In the genomic region with DNA sequence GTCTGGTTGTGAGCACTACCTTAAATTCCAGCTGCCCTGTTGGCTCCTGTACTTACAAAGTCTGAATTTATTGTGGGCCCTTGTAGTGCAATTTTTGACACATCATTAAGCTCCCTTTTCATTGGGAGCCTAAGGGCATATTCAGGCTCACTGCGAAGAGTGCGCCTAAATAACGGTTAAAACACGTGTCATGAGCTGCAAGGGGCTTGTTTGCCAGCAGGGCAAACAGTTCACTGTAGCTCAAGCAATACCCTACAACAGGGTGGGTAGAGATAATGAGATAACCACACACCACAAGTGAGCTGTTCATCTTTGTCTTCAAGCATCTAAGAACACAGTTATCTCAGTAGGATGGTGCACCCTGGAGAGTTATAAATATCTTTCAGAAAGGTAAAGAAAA, we compare ENCODE assay signal across 12 cellular contexts.
"Had no signal": no experiment of that assay in that cellular context is flagged by ENCODE, and none has a peak within 500 bp of the region (broad histone marks: within the 10 kb centered on the region; RNA-seq: fewer than 3 reads in every experiment).

No MANE protein-coding gene starts in this region.

- H3K79me2 ChIP-seq: hepatocyte, parathyroid adenoma had no signal

- DNase-seq: activated B cell treated with CpG ODN at 0.5 μM for 24 hours; activated CD4-positive, alpha-beta T cell treated with anti-CD3 and anti-CD28 coated beads, Interleukin-2, amount 10 ng/mL, durations not matched to agents 24 days and 14 days; cortex of kidney; effector memory CD8-positive, alpha-beta T cell; retina; stimulated activated CD4-positive, alpha-beta T cell treated with anti-CD3 and anti-CD28 coated beads, Interleukin-4, amount 100 ng/mL, for 4 hours; thyroid gland had no signal

- H2AFZ ChIP-seq: hepatocyte, parathyroid adenoma had no signal

- H3K27ac Mint-ChIP-seq: activated B cell treated with CpG ODN at 0.5 μM for 24 hours; activated CD4-positive, alpha-beta T cell treated with anti-CD3 and anti-CD28 coated beads, Interleukin-2, amount 10 ng/mL, durations not matched to agents 24 days and 14 days; activated naive CD4-positive, alpha-beta T cell treated with anti-CD3 and anti-CD28 coated beads, Interleukin-2, amount 50 U/mL, for 24 hours; activated T-helper 2 cell treated with anti-CD3 and anti-CD28 coated beads, Interferon-gamma antibody, Interleukin-2, Interleukin-4, amounts not matched to agents 10 μg/mL and 5 μg/mL and 100 μg/mL, durations not matched to agents 14 hours and 24 hours and 36 hours; effector memory CD8-positive, alpha-beta T cell had no signal

- H3K4me1 ChIP-seq: parathyroid adenoma, thyroid gland had no signal

- H3K27me3 ChIP-seq: hepatocyte, thyroid gland had no signal

- H3K4me3 ChIP-seq: hepatocyte, thyroid gland had no signal

- H3K4me3 Mint-ChIP-seq: activated B cell treated with CpG ODN at 0.5 μM for 24 hours; activated CD4-positive, alpha-beta T cell treated with anti-CD3 and anti-CD28 coated beads, Interleukin-2, amount 10 ng/mL, durations not matched to agents 24 days and 14 days; activated naive CD4-positive, alpha-beta T cell treated with anti-CD3 and anti-CD28 coated beads, Interleukin-2, amount 50 U/mL, for 24 hours; central memory CD8-positive, alpha-beta T cell; effector memory CD8-positive, alpha-beta T cell had no signal

- ATAC-seq: effector memory CD8-positive, alpha-beta T cell had no signal

- H3K9me3 ChIP-seq: thyroid gland had no signal

- H3K4me2 ChIP-seq: hepatocyte had no signal

- H3K9ac ChIP-seq: parathyroid adenoma had no signal

- H3K36me3 ChIP-seq: thyroid gland had no signal

- H3K36me3 Mint-ChIP-seq: activated naive CD4-positive, alpha-beta T cell treated with anti-CD3 and anti-CD28 coated beads, Interleukin-2, amount 50 U/mL, for 24 hours had no signal

- H3K4me1 Mint-ChIP-seq: activated B cell treated with CpG ODN at 0.5 μM for 24 hours; activated naive CD4-positive, alpha-beta T cell treated with anti-CD3 and anti-CD28 coated beads, Interleukin-2, amount 50 U/mL, for 24 hours; central memory CD8-positive, alpha-beta T cell had no signal

- H3K27ac ChIP-seq: hepatocyte, parathyroid adenoma, thyroid gland had no signal

- H3K9me3 Mint-ChIP-seq: activated B cell treated with CpG ODN at 0.5 μM for 24 hours; activated CD4-positive, alpha-beta T cell treated with anti-CD3 and anti-CD28 coated beads, Interleukin-2, amount 10 ng/mL, durations not matched to agents 24 days and 14 days; activated naive CD4-positive, alpha-beta T cell treated with anti-CD3 and anti-CD28 coated beads, Interleukin-2, amount 50 U/mL, for 24 hours; activated T-helper 2 cell treated with anti-CD3 and anti-CD28 coated beads, Interferon-gamma antibody, Interleukin-2, Interleukin-4, amounts not matched to agents 10 μg/mL and 5 μg/mL and 100 μg/mL, durations not matched to agents 14 hours and 24 hours and 36 hours; central memory CD8-positive, alpha-beta T cell; effector memory CD8-positive, alpha-beta T cell had no signal
